In the genomic region with DNA sequence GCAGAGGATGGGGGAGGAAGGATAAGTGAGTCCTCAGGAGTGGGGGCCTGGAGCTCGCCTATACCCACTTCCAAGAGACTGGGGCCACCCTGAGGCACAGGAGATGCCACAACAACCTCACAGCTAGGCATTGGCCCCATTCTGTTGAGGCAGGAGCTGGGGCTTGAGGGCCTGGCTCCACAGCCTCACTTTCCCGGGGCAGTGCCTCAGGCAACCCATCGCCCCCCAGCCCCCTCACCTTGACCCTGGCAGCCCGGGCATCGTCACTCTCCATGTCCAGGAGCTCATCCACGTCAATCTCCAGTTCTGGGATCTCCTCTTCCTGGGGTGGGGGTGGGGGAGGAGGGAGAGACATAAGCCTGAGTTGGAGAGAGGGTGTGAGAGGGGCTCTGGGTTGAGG, we compare ENCODE assay signal across 8 cellular contexts. TPM values are rescaled to one million over a fixed set of nuclear protein-coding genes. Genes with fewer than 3 reads are reported as not detected.
A peak's percentile ranks its signal among the peaks of the same experiment; 100 is the strongest.
DNase-seq lines count a peak whose midpoint lies in the region; ATAC-seq and TF ChIP-seq lines count a peak whose summit lies in the region.

No MANE protein-coding gene starts in this region.

- H3K9me3 Mint-ChIP-seq in dendritic cell treated with granulocyte-macrophage colony-stimulating factor and Interleukin-4, amounts not matched to agents 40 ng/mL and 50 ng/mL, for 4 days: no peaks in the 10 kb centered on the region
- H3K9me3 Mint-ChIP-seq in natural killer cell treated with Interleukin-12 subunit alpha and Interleukin-12 subunit beta and Interleukin-15 and Interleukin-18, amount 100 ng/mL, for 72 hours: no peaks in the 10 kb centered on the region

- H3K4me1 Mint-ChIP-seq in dendritic cell treated with granulocyte-macrophage colony-stimulating factor and Interleukin-4, amounts not matched to agents 40 ng/mL and 50 ng/mL, for 4 days (ENCODE audit: low read depth): peaks cover 72% of the 10 kb centered on the region
- peaks cover 12 to 38% of the 10 kb centered on the region in 2 donors for H3K4me1 Mint-ChIP-seq in natural killer cell treated with Interleukin-12 subunit alpha and Interleukin-12 subunit beta and Interleukin-15 and Interleukin-18, amount 100 ng/mL, for 72 hours (ENCODE audit: low read depth in 2 of 2)

- H3K4me3 ChIP-seq in BJ (ENCODE audit: low read depth, low read length): peak overlapping the region; percentile 94
- H3K4me3 ChIP-seq in Loucy (ENCODE audit: low read length, poor library complexity, severe bottlenecking): peak overlapping the region; percentile 96

- H3K9me2 ChIP-seq in Loucy (replicated peaks; ENCODE audit: low read depth, low read length): no peaks in the 10 kb centered on the region

- no peak for ATAC-seq in natural killer cell treated with Interleukin-12 subunit alpha and Interleukin-12 subunit beta and Interleukin-15 and Interleukin-18, amount 100 ng/mL, for 72 hours

- peaks cover 43% of the 10 kb centered on the region for H3K4me1 ChIP-seq in Loucy (ENCODE audit: insufficient read depth, low read length, poor library complexity, severe bottlenecking)

- no peaks in the 10 kb centered on the region for H3K9me3 ChIP-seq in Loucy (ENCODE audit: insufficient read depth, low read depth, low read length)

- peaks cover 48% of the 10 kb centered on the region for H3K79me2 ChIP-seq in Loucy (ENCODE audit: insufficient read depth, low read length)

- peak overlapping the region; percentile 84 for H3K4me2 ChIP-seq in Loucy (ENCODE audit: low read depth, low read length, poor library complexity, severe bottlenecking)

- H2AFZ ChIP-seq in Loucy (ENCODE audit: low read length): no peak overlapping the region

- peak overlapping the region; percentile 89 for H3K4me3 Mint-ChIP-seq in dendritic cell treated with granulocyte-macrophage colony-stimulating factor and Interleukin-4, amounts not matched to agents 40 ng/mL and 50 ng/mL, for 4 days
- H3K4me3 Mint-ChIP-seq in natural killer cell treated with Interleukin-12 subunit alpha and Interleukin-12 subunit beta and Interleukin-15 and Interleukin-18, amount 100 ng/mL, for 72 hours: peak overlapping the region; percentile 86

- peaks cover 1% of the 10 kb centered on the region for H3K27me3 Mint-ChIP-seq in dendritic cell treated with granulocyte-macrophage colony-stimulating factor and Interleukin-4, amounts not matched to agents 40 ng/mL and 50 ng/mL, for 4 days
- H3K27me3 Mint-ChIP-seq in natural killer cell treated with Interleukin-12 subunit alpha and Interleukin-12 subunit beta and Interleukin-15 and Interleukin-18, amount 100 ng/mL, for 72 hours: no peaks in the 10 kb centered on the region

- no peak for TF ChIP-seq CTCF in BJ (IDR thresholded peaks at IDR 0.05; ENCODE audit: insufficient read depth, low read depth, low read length)
- no peak for TF ChIP-seq CTCF in Loucy (conservative IDR thresholded peaks at IDR 0.05; ENCODE audit: low read length)

- peaks cover 8% of the 10 kb centered on the region; the same call in 1 of the 2 replicates for H3F3A ChIP-seq in Loucy (ENCODE audit: low read depth)

- peaks cover 11% of the 10 kb centered on the region for H3K36me3 ChIP-seq in BJ (ENCODE audit: control insufficient read depth, insufficient read depth, low read length)
- H3K36me3 ChIP-seq in Loucy (ENCODE audit: insufficient read depth, low read length): peaks cover 11% of the 10 kb centered on the region; the same call in 1 of the 2 replicates

- DNase-seq in BJ (ENCODE audit: low read depth) (no peak), NCI-H748 treated with DMSO at 0.1 percent for 48 hours (lab: John Stamatoyannopoulos, UW) (no peak), NOMO-1 treated with dmso at 0.1 percent for 144 hours (lab: John Stamatoyannopoulos, UW; ENCODE audit: unreplicated experiment) (no peak), middle frontal gyrus (ENCODE audit: extremely low spot score, low spot score) (no peak), H4 (ENCODE audit: low spot score) (no peak)
- no peak for DNase-seq in natural killer cell treated with Interleukin-12 subunit alpha and Interleukin-12 subunit beta and Interleukin-15 and Interleukin-18, amount 100 ng/mL, for 72 hours (ENCODE audit: low spot score)

- peaks cover 58% of the 10 kb centered on the region for H3K36me3 Mint-ChIP-seq in dendritic cell treated with granulocyte-macrophage colony-stimulating factor and Interleukin-4, amounts not matched to agents 40 ng/mL and 50 ng/mL, for 4 days (ENCODE audit: low read depth)
- no peaks in the 10 kb centered on the region for H3K36me3 Mint-ChIP-seq in natural killer cell treated with Interleukin-12 subunit alpha and Interleukin-12 subunit beta and Interleukin-15 and Interleukin-18, amount 100 ng/mL, for 72 hours

- POLR2A ChIA-PET in BJ (lab: Charles Lee): interaction anchor here (0.7 kb wide), 1 partner anchor 60 kb away, joined by 3 read pairs; no protein-coding TSS in a partner anchor

- intact Hi-C loops in dendritic cell treated with granulocyte-macrophage colony-stimulating factor and Interleukin-4, amounts not matched to agents 40 ng/mL and 50 ng/mL, for 4 days (cut with micrococcal nuclease): no loop called here

- peaks cover 31% of the 10 kb centered on the region for H4K20me1 ChIP-seq in Loucy (ENCODE audit: insufficient read depth, low read length, poor library complexity, severe bottlenecking)

- CTCF ChIA-PET in BJ (lab: Yijun Ruan, JAX): interaction anchor here (1.0 to 8.2 kb wide), 6 partner anchors 24 to 110 kb away, joined by 5 to 92 read pairs (median 6); partner anchors contain the start of genes CATSPERZ, ESRRA and FERMT3

- peak overlapping the region; percentile 88 for H3K9ac ChIP-seq in Loucy (ENCODE audit: low read depth, low read length, poor library complexity, severe bottlenecking)

- H3K27ac Mint-ChIP-seq in dendritic cell treated with granulocyte-macrophage colony-stimulating factor and Interleukin-4, amounts not matched to agents 40 ng/mL and 50 ng/mL, for 4 days: peak overlapping the region; percentile 92
- H3K27ac Mint-ChIP-seq in natural killer cell treated with Interleukin-12 subunit alpha and Interleukin-12 subunit beta and Interleukin-15 and Interleukin-18, amount 100 ng/mL, for 72 hours: peak overlapping the region in 1 of 2 donors; percentile 83

- H3K27me3 ChIP-seq in BJ (ENCODE audit: control insufficient read depth, insufficient read depth, low read length) (no peaks in the 10 kb centered on the region), Loucy (ENCODE audit: insufficient read depth, low read length, poor library complexity, severe bottlenecking) (no peaks in the 10 kb centered on the region)

RNA-seq across cellular contexts. Expression of gene PPP1R14B, which starts 1.8 kb away (rescaled TPM):
- 174 and 283 TPM in 2 replicates for polyA plus RNA-seq in BJ (2011; rRNA removed)
- 55.6 and 75.0 TPM in 2 replicates for polyA minus RNA-seq in BJ (2011; rRNA and poly(A)+ RNA removed)
- 100 to 1,000 TPM; 130 to 236 TPM for total RNA-seq in natural killer cell treated with Interleukin-12 subunit alpha and Interleukin-12 subunit beta and Interleukin-15 and Interleukin-18, amount 100 ng/mL, for 72 hours
- 242 and 321 TPM in 2 replicates for total RNA-seq in H4 (2014; rRNA removed; shearing (Covaris generic))

RNA-seq across cellular contexts. Expression of gene FKBP2, which starts 4.1 kb away (rescaled TPM):
- polyA plus RNA-seq in BJ (2011; rRNA removed): 65.6 and 76.2 TPM in 2 replicates
- polyA minus RNA-seq in BJ (2011; rRNA and poly(A)+ RNA removed): 30.6 and 45.1 TPM in 2 replicates
- total RNA-seq in natural killer cell treated with Interleukin-12 subunit alpha and Interleukin-12 subunit beta and Interleukin-15 and Interleukin-18, amount 100 ng/mL, for 72 hours: 10 to 100 TPM; 33.1 to 53.5 TPM
- total RNA-seq in H4 (2014; rRNA removed; shearing (Covaris generic)): 65.7 and 97.7 TPM in 2 replicates

RNA-seq across cellular contexts. Expression of gene PLCB3, which starts 6.4 kb away (rescaled TPM):
- polyA plus RNA-seq in BJ (2011; rRNA removed): 17.9 and 30.2 TPM in 2 replicates
- 45.3 and 50.4 TPM in 2 replicates for polyA minus RNA-seq in BJ (2011; rRNA and poly(A)+ RNA removed)
- 10 to 100 TPM; 13.9 to 16.4 TPM for total RNA-seq in natural killer cell treated with Interleukin-12 subunit alpha and Interleukin-12 subunit beta and Interleukin-15 and Interleukin-18, amount 100 ng/mL, for 72 hours
- total RNA-seq in H4 (2014; rRNA removed; shearing (Covaris generic)): 10.8 and 12.6 TPM in 2 replicates

RNA-seq across cellular contexts. Expression of gene VEGFB, which starts 10.6 kb away (rescaled TPM):
- polyA plus RNA-seq in BJ (2011; rRNA removed): 10.2 and 13.2 TPM in 2 replicates
- polyA minus RNA-seq in BJ (2011; rRNA and poly(A)+ RNA removed): 4.9 and 10.0 TPM in 2 replicates
- 10 to 100 TPM; 38.7 to 42.3 TPM for total RNA-seq in natural killer cell treated with Interleukin-12 subunit alpha and Interleukin-12 subunit beta and Interleukin-15 and Interleukin-18, amount 100 ng/mL, for 72 hours
- total RNA-seq in H4 (2014; rRNA removed; shearing (Covaris generic)): 28.8 and 51.6 TPM in 2 replicates

RNA-seq across cellular contexts. Expression of gene DNAJC4, which starts 14.6 kb away (rescaled TPM):
- polyA plus RNA-seq in BJ (2011; rRNA removed): 23.5 and 42.1 TPM in 2 replicates
- 11.4 and 23.1 TPM in 2 replicates for polyA minus RNA-seq in BJ (2011; rRNA and poly(A)+ RNA removed)
- 10 to 100 TPM; 31.2 to 33.0 TPM for total RNA-seq in natural killer cell treated with Interleukin-12 subunit alpha and Interleukin-12 subunit beta and Interleukin-15 and Interleukin-18, amount 100 ng/mL, for 72 hours
- total RNA-seq in H4 (2014; rRNA removed; shearing (Covaris generic)): 2.5 and 4.5 TPM in 2 replicates
